In the genomic region with DNA sequence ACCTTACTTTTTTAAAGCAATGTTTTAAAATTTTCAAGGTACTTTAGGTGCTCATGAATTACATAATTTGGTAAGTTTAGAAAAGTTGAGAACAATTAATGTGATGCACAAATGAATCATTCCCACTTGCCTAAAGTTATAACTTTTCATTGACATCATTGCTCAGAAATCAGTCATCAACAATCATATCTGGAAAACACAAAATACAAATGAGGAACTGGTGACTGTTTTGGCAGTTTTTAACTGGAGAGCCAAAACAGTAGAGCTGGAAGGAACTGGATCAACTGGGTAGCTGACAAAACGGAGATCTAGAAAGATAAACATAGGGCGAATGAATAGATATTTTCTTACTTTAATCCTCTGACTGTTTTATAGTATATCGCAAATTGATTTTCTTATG, we compare ENCODE assay signal across 17 cellular contexts.
DNase-seq lines count a peak whose midpoint lies in the region; ATAC-seq, FAIRE-seq and TF ChIP-seq lines count a peak whose summit lies in the region.
"Had no signal": no experiment of that assay in that cellular context is flagged by ENCODE, and none has a peak within 500 bp of the region (broad histone marks: within the 10 kb centered on the region; RNA-seq: fewer than 3 reads in every experiment).

No MANE protein-coding gene starts in this region.

- no peak overlapping the region for H3K4me3 Mint-ChIP-seq in MCF 10A (ENCODE audit: unreplicated experiment)
- H3K4me3 Mint-ChIP-seq in natural killer cell treated with Interleukin-12 subunit alpha and Interleukin-12 subunit beta and Interleukin-15 and Interleukin-18, amount 100 ng/mL, for 72 hours = no peak overlapping the region
- H3K4me3 Mint-ChIP-seq: CD8-positive, alpha-beta memory T cell; H9 had no signal

- POLR2A ChIA-PET in MCF 10A (lab: Yijun Ruan, JAX) (interaction anchor here (1.1 kb wide), 1 partner anchor 9 kb away, joined by 3 read pairs; no protein-coding TSS in a partner anchor), RWPE1 (lab: Yijun Ruan, JAX; ENCODE audit: low non-redundant PET) (no interaction called here)

- H3K27me3 Mint-ChIP-seq in MCF 10A (ENCODE audit: insufficient read depth, unreplicated experiment) = no peaks in the 10 kb centered on the region
- no peaks in the 10 kb centered on the region for H3K27me3 Mint-ChIP-seq in natural killer cell treated with Interleukin-12 subunit alpha and Interleukin-12 subunit beta and Interleukin-15 and Interleukin-18, amount 100 ng/mL, for 72 hours
- H3K27me3 Mint-ChIP-seq: CD8-positive, alpha-beta memory T cell had no signal

- CTCF ChIA-PET in MCF 10A (lab: Yijun Ruan, JAX) = no interaction called here
- CTCF ChIA-PET in RWPE1 (lab: Yijun Ruan, JAX) = no interaction called here

- H3K27ac ChIP-seq in breast epithelium (no peak overlapping the region), RWPE1 (no peak overlapping the region)
- H3K27ac ChIP-seq: 22Rv1, BLaER1 had no signal

- no TSS peak for BruUV-seq in MCF 10A (replicated peaks; lab: Mats Ljungman, UMichigan)

- no peak for FAIRE-seq in GM12892 (lab: Jason Lieb, UNC)
- FAIRE-seq: HepG2, HTR-8/SVneo had no signal

- H3K27ac Mint-ChIP-seq in MCF 10A (ENCODE audit: low read depth, unreplicated experiment) = peak overlapping the region; percentile 70
- no peak overlapping the region for H3K27ac Mint-ChIP-seq in natural killer cell treated with Interleukin-12 subunit alpha and Interleukin-12 subunit beta and Interleukin-15 and Interleukin-18, amount 100 ng/mL, for 72 hours
- H3K27ac Mint-ChIP-seq: CD8-positive, alpha-beta memory T cell; H9 had no signal

- H3K4me1 Mint-ChIP-seq in MCF 10A (ENCODE audit: insufficient read depth, unreplicated experiment) = peaks cover 17% of the 10 kb centered on the region
- H3K4me1 Mint-ChIP-seq in natural killer cell treated with Interleukin-12 subunit alpha and Interleukin-12 subunit beta and Interleukin-15 and Interleukin-18, amount 100 ng/mL, for 72 hours (ENCODE audit: low read depth in 2 of 2) = no peaks in the 10 kb centered on the region
- H3K4me1 Mint-ChIP-seq: CD8-positive, alpha-beta memory T cell had no signal

- H3K36me3 ChIP-seq in breast epithelium = no peaks in the 10 kb centered on the region
- H3K36me3 ChIP-seq: BLaER1 had no signal

- H3K4me3 ChIP-seq in breast epithelium (no peak overlapping the region), epithelial cell of esophagus (ENCODE audit: low read length) (no peak overlapping the region)
- H3K4me3 ChIP-seq: BLaER1 had no signal

- H3K9me3 ChIP-seq in breast epithelium = peaks cover 7 to 8% of the 10 kb centered on the region in 2 donors
- H3K9me3 ChIP-seq: Caco-2 had no signal

- TF ChIP-seq POLR2A in breast epithelium (IDR thresholded peaks at IDR 0.05) (no peak), GM12892 (IDR thresholded peaks at IDR 0.05; ENCODE audit: low read depth, low read length) (no peak)

- TF ChIP-seq CTCF in MCF 10A (IDR thresholded peaks at IDR 0.05; ENCODE audit: unreplicated experiment) = no peak
- no peak for TF ChIP-seq CTCF in breast epithelium (IDR thresholded peaks at IDR 0.05)
- no peak for TF ChIP-seq CTCF in RWPE1 (conservative IDR thresholded peaks at IDR 0.05; ENCODE audit: low read depth)
- TF ChIP-seq CTCF in epithelial cell of esophagus (IDR thresholded peaks at IDR 0.05; ENCODE audit: insufficient read depth, low read depth, low read length, missing control alignments) = no peak
- TF ChIP-seq CTCF in GM13977 (IDR thresholded peaks at IDR 0.05; ENCODE audit: extremely low read depth, insufficient read depth, missing control alignments) = no peak

- no peak for ATAC-seq in natural killer cell treated with Interleukin-12 subunit alpha and Interleukin-12 subunit beta and Interleukin-15 and Interleukin-18, amount 100 ng/mL, for 72 hours
- ATAC-seq: HepG2 had no signal

- H3K36me3 Mint-ChIP-seq in MCF 10A (ENCODE audit: insufficient read depth, unreplicated experiment) = no peaks in the 10 kb centered on the region
- peaks cover 5% of the 10 kb centered on the region for H3K36me3 Mint-ChIP-seq in natural killer cell treated with Interleukin-12 subunit alpha and Interleukin-12 subunit beta and Interleukin-15 and Interleukin-18, amount 100 ng/mL, for 72 hours
- H3K36me3 Mint-ChIP-seq: CD8-positive, alpha-beta memory T cell had no signal

- in situ Hi-C loops in GM13977 (cut with MboI; ENCODE audit: low pct_unique_long_range_greater_than_20kb, low sequenced_read_pairs, unreplicated experiment) = no loop called here

- DNase-seq in MCF 10A (ENCODE audit: unreplicated experiment) (peak; percentile 20), breast epithelium (ENCODE audit: low spot score in 2 of 2) (no peak), RWPE1 (ENCODE audit: low spot score) (peak; percentile 8), epithelial cell of esophagus (ENCODE audit: low read depth) (peak; percentile 81), GM13977 (ENCODE audit: low spot score) (no peak), GM12892 (ENCODE audit: insufficient read length) (no peak)
- no peak for DNase-seq in natural killer cell treated with Interleukin-12 subunit alpha and Interleukin-12 subunit beta and Interleukin-15 and Interleukin-18, amount 100 ng/mL, for 72 hours (ENCODE audit: low spot score)
- DNase-seq: Caco-2; CD8-positive, alpha-beta memory T cell; DND-41; GDM1; GOT3; H9 had no signal

- no peaks in the 10 kb centered on the region for H3K9me3 Mint-ChIP-seq in MCF 10A (ENCODE audit: unreplicated experiment)
- peaks cover 19% of the 10 kb centered on the region for H3K9me3 Mint-ChIP-seq in natural killer cell treated with Interleukin-12 subunit alpha and Interleukin-12 subunit beta and Interleukin-15 and Interleukin-18, amount 100 ng/mL, for 72 hours

- no peaks in the 10 kb centered on the region for H3K27me3 ChIP-seq in breast epithelium
- H3K27me3 ChIP-seq: BLaER1 had no signal

- intact Hi-C loops in MCF 10A (cut with micrococcal nuclease) = no loop called here
- intact Hi-C loops in breast epithelium (cut with DNase I; ENCODE audit: low total_unique reads) = no loop called here

- H3K4me1 ChIP-seq in breast epithelium = no peaks in the 10 kb centered on the region
- H3K4me1 ChIP-seq: BLaER1, Caco-2 had no signal

Comparison
In these comparisons a context has a peak if more than half of its experiments do, and no peak if none do; other contexts are left out.
1. DNase-seq: peak in MCF 10A (single experiment), RWPE1 (single experiment) and epithelial cell of esophagus (single experiment); none in breast epithelium (0 of 2), GM13977 (single experiment), natural killer cell treated with Interleukin-12 subunit alpha and Interleukin-12 subunit beta and Interleukin-15 and Interleukin-18, amount 100 ng/mL, for 72 hours (single experiment) and GM12892 (single experiment).